ENCODE assay signal across 1 cellular context in the genomic region with DNA sequence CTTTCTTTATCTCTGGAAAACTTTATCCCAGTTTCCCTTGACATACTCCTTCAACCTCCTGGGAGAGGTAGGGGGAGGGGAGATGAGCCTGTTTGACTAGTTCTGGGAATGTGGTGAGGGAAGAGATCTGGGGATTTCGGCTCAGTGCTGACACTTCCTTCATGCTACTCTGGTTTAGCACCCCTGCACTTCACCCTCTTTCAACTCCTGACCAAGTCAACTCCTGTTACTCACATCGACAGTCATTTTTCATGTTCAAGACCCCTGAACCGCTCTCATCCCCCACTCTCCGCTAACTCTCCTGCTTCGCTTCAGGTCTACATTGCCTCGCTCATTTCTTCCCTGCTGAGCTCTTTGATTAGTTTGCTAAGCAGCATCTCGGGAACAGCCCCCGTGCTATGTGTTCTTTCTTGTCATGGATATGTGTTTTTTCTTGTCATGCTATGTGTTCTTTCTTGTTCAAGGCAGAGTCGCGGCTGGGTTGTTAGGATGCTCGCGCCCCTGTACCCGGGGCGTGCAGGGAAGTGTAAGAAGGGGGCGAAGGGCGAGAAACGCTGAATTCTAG.
TF ChIP-seq lines count a peak whose summit lies in the region.

No MANE protein-coding gene starts in this region.

TF ChIP-seq in HepG2, 621 proteins besides CTCF, POLR2A, EP300 and RAD21 (continued from another document and continues in another):
- TF ChIP-seq, protein P1, sequence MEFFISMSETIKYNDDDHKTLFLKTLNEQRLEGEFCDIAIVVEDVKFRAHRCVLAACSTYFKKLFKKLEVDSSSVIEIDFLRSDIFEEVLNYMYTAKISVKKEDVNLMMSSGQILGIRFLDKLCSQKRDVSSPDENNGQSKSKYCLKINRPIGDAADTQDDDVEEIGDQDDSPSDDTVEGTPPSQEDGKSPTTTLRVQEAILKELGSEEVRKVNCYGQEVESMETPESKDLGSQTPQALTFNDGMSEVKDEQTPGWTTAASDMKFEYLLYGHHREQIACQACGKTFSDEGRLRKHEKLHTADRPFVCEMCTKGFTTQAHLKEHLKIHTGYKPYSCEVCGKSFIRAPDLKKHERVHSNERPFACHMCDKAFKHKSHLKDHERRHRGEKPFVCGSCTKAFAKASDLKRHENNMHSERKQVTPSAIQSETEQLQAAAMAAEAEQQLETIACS (CRISPR knock-in tag; IDR thresholded peaks at IDR 0.05): no peak
- TF ChIP-seq MAF1 (CRISPR knock-in tag; IDR thresholded peaks at IDR 0.05; ENCODE audit: borderline replicate concordance): no peak
- 0 out of 2 replicates have a peak, but pooled peaks have one; percentile 51 for TF ChIP-seq ZNF598 (CRISPR knock-in tag; IDR thresholded peaks at IDR 0.05; ENCODE audit: borderline replicate concordance)
- TF ChIP-seq TBX2 (CRISPR knock-in tag; IDR thresholded peaks at IDR 0.05; ENCODE audit: borderline replicate concordance): no peak
- TF ChIP-seq MTA1 (CRISPR knock-in tag; IDR thresholded peaks at IDR 0.05; ENCODE audit: borderline replicate concordance): 0 out of 2 replicates have a peak, but pooled peaks have one; percentile 34
- TF ChIP-seq HDAC6 (IDR thresholded peaks at IDR 0.05; ENCODE audit: low read depth, low read length): no peak
- TF ChIP-seq, protein P2, sequence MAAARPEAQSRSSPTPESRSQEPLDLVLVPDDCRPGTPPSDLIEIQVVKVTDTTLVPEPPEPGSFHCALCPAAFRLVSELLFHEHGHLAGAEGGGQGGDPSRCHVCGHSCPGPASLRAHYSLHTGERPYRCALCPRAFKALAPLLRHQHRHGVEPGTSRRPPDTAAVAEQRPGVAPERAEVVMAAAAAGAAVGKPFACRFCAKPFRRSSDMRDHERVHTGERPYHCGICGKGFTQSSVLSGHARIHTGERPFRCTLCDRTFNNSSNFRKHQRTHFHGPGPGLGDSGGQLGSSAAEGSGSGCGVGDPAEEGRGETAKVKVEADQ (CRISPR knock-in tag; IDR thresholded peaks at IDR 0.05; ENCODE audit: borderline replicate concordance): peak; percentile 78; the same call in 1 of the 2 replicates
- TF ChIP-seq, protein P3, sequence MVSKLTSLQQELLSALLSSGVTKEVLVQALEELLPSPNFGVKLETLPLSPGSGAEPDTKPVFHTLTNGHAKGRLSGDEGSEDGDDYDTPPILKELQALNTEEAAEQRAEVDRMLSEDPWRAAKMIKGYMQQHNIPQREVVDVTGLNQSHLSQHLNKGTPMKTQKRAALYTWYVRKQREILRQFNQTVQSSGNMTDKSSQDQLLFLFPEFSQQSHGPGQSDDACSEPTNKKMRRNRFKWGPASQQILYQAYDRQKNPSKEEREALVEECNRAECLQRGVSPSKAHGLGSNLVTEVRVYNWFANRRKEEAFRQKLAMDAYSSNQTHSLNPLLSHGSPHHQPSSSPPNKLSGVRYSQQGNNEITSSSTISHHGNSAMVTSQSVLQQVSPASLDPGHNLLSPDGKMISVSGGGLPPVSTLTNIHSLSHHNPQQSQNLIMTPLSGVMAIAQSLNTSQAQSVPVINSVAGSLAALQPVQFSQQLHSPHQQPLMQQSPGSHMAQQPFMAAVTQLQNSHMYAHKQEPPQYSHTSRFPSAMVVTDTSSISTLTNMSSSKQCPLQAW (CRISPR knock-in tag; IDR thresholded peaks at IDR 0.05): 0 out of 2 replicates have a peak, but pooled peaks have one; percentile 15
- no peak for TF ChIP-seq ZNF768 (CRISPR knock-in tag; IDR thresholded peaks at IDR 0.05)
- TF ChIP-seq DNMT3B (CRISPR knock-in tag; conservative IDR thresholded peaks at IDR 0.05): peak; percentile 5; the same call in 1 of the 2 replicates
- TF ChIP-seq, protein P4, sequence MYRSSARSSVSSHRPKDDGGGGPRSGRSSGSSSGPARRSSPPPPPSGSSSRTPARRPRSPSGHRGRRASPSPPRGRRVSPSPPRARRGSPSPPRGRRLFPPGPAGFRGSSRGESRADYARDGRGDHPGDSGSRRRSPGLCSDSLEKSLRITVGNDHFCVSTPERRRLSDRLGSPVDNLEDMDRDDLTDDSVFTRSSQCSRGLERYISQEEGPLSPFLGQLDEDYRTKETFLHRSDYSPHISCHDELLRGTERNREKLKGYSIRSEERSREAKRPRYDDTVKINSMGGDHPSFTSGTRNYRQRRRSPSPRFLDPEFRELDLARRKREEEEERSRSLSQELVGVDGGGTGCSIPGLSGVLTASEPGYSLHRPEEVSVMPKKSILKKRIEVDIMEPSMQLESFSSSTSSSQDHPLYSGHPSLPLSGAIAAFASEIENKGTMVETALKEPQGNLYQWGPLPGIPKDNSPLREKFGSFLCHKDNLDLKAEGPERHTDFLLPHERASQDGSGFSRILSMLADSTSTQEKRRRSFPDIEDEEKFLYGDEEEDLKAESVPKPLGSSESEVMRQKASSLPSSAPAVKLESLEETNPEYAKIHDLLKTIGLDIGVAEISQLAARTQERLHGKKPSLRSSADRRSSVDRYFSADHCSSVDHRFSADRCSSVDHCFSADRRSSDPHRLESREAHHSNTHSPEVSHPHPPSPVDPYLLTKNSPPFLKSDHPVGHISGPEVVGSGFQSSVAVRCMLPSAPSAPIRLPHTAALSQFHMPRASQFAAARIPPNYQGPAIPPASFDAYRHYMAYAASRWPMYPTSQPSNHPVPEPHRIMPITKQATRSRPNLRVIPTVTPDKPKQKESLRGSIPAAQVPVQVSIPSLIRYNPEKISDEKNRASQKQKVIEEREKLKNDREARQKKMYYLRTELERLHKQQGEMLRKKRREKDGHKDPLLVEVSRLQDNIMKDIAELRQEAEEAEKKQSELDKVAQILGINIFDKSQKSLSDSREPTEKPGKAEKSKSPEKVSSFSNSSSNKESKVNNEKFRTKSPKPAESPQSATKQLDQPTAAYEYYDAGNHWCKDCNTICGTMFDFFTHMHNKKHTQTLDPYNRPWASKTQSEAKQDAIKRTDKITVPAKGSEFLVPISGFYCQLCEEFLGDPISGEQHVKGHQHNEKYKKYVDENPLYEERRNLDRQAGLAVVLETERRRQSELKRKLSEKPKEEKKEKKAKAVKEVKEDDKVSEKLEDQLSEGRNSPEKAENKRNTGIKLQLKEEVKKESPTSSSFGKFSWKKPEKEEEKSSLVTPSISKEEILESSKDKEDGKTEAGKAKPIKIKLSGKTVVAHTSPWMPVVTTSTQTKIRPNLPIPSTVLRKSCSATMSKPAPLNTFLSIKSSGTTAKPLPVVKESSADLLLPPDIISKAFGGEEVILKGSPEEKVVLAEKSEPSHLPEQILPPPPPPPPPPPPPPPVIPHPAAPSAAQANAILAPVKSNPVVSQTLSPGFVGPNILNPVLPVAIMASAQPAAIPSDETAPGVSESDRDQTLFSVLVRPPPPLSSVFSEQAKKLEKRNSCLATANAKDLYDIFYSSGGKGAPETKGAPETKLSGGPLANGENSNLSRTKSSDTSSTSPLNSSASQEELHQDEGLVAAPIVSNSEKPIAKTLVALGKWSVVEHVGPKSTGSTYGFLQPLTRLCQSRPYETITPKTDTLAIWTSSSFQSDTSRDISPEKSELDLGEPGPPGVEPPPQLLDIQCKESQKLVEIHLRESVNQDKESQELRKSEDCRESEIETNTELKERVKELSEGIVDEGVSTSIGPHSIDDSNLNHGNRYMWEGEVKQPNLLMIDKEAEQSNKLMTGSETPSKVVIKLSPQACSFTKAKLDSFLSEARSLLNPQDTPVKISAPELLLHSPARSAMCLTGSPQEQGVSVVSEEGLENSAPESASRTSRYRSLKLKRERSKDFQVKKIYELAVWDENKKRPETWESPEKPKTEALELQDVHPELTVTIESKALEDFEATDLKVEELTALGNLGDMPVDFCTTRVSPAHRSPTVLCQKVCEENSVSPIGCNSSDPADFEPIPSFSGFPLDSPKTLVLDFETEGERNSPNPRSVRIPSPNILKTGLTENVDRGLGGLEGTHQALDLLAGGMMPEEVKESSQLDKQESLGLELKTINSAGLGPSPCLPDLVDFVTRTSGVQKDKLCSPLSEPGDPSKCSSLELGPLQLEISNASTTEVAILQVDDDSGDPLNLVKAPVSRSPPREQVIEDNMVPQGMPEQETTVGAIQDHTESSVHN (CRISPR knock-in tag; IDR thresholded peaks at IDR 0.05): peak; percentile 75; the same call in 1 of the 2 replicates
- TF ChIP-seq POLR2G (IDR thresholded peaks at IDR 0.05; ENCODE audit: low read depth, low read length): no peak
- TF ChIP-seq, protein P5, sequence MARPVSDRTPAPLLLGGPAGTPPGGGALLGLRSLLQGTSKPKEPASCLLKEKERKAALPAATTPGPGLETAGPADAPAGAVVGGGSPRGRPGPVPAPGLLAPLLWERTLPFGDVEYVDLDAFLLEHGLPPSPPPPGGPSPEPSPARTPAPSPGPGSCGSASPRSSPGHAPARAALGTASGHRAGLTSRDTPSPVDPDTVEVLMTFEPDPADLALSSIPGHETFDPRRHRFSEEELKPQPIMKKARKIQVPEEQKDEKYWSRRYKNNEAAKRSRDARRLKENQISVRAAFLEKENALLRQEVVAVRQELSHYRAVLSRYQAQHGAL (CRISPR knock-in tag; IDR thresholded peaks at IDR 0.05; ENCODE audit: not compliant biosample characterization): peak; percentile 51
- peak; percentile 52 for TF ChIP-seq SALL1 (CRISPR knock-in tag; IDR thresholded peaks at IDR 0.05)
- TF ChIP-seq, protein P6, sequence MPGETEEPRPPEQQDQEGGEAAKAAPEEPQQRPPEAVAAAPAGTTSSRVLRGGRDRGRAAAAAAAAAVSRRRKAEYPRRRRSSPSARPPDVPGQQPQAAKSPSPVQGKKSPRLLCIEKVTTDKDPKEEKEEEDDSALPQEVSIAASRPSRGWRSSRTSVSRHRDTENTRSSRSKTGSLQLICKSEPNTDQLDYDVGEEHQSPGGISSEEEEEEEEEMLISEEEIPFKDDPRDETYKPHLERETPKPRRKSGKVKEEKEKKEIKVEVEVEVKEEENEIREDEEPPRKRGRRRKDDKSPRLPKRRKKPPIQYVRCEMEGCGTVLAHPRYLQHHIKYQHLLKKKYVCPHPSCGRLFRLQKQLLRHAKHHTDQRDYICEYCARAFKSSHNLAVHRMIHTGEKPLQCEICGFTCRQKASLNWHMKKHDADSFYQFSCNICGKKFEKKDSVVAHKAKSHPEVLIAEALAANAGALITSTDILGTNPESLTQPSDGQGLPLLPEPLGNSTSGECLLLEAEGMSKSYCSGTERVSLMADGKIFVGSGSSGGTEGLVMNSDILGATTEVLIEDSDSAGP (CRISPR knock-in tag; IDR thresholded peaks at IDR 0.05; ENCODE audit: borderline replicate concordance): peak; percentile 34; the same call in 1 of the 2 replicates
- TF ChIP-seq ZNF350 (CRISPR knock-in tag; IDR thresholded peaks at IDR 0.05; ENCODE audit: borderline replicate concordance, low read depth): peak; percentile 50; the same call in 1 of the 2 replicates
- no peak for TF ChIP-seq CREB1 (IDR thresholded peaks at IDR 0.05)
- no peak for TF ChIP-seq CREB1 (CRISPR knock-in tag; IDR thresholded peaks at IDR 0.05)
- TF ChIP-seq AHR (CRISPR knock-in tag; IDR thresholded peaks at IDR 0.05): peak; percentile 11; the same call in 1 of the 2 replicates
- TF ChIP-seq ZMAT3 (CRISPR knock-in tag; conservative IDR thresholded peaks at IDR 0.05): peak; percentile 23; the same call in 1 of the 2 replicates
- TF ChIP-seq, protein P7, sequence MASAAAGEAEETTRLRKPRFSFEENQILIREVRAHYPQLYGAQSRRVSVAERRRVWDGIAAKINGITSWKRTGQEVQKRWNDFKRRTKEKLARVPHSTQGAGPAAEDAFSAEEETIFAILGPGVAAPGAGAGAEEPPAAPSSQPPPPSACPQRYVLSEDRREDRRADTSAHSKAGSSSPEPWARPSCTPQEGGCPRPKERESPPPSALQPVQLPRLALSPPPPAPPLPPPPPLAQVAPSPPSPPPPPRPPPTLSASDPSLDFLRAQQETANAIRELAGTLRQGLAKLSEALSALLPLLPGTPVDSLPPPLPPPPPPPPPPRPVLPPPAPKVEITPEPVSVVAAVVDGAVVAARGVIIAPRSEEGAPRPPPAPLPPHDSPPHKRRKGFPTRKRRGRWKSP (CRISPR knock-in tag; IDR thresholded peaks at IDR 0.05): 0 out of 2 replicates have a peak, but pooled peaks have one; percentile 2
- TF ChIP-seq, protein P8, sequence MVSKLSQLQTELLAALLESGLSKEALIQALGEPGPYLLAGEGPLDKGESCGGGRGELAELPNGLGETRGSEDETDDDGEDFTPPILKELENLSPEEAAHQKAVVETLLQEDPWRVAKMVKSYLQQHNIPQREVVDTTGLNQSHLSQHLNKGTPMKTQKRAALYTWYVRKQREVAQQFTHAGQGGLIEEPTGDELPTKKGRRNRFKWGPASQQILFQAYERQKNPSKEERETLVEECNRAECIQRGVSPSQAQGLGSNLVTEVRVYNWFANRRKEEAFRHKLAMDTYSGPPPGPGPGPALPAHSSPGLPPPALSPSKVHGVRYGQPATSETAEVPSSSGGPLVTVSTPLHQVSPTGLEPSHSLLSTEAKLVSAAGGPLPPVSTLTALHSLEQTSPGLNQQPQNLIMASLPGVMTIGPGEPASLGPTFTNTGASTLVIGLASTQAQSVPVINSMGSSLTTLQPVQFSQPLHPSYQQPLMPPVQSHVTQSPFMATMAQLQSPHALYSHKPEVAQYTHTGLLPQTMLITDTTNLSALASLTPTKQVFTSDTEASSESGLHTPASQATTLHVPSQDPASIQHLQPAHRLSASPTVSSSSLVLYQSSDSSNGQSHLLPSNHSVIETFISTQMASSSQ (IDR thresholded peaks at IDR 0.05; ENCODE audit: low read depth): no peak
- TF ChIP-seq, protein P8 (CRISPR knock-in tag; IDR thresholded peaks at IDR 0.05; ENCODE audit: borderline replicate concordance): peak; percentile 33; the same call in 1 of the 2 replicates
